ENCODE assay signal across 5 cellular contexts in the genomic region with DNA sequence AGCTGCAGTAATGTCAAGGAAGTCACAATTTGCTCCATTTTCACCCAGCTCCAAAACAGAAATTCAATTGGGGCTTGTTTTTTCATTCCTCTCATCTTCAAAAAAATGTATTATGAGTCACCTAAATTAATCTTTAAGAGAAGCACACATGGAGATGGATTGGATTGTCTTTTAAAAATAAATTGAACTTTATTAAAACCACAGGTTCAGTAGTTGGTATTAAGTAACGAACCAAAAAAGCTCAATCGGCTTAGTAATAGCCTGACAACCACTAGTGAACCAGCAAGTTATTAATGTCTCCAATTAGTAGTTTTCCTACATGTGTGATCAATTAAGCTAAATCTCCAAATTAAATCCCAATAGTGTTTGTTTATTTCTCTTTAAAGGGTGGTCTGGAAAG.
"Had no signal": no experiment of that assay in that cellular context is flagged by ENCODE, and none has a peak within 500 bp of the region (broad histone marks: within the 10 kb centered on the region; RNA-seq: fewer than 3 reads in every experiment).

No MANE protein-coding gene starts in this region.

- H3K4me3 ChIP-seq: GM23338, K562 had no signal

- H2AFZ ChIP-seq: GM23338 had no signal

- DNase-seq: H9, HCEC 1CT, IMR-90 had no signal

- ATAC-seq: GM23338, K562 had no signal

- H3K4me2 ChIP-seq: GM23338 had no signal
